In genomic region chr12:64696065-64696741, GRCh38 we compare ENCODE assay signal across 8 cellular contexts.
DNase-seq lines count a peak whose midpoint lies in the region; ATAC-seq, FAIRE-seq and TF ChIP-seq lines count a peak whose summit lies in the region.

No MANE protein-coding gene starts in this region.

- peaks cover 25 to 60% of the 10 kb centered on the region in 2 donors for H3K4me1 ChIP-seq in thoracic aorta (ENCODE audit: control insufficient read depth in 1 of 2, low read depth in 2 of 2)

- ATAC-seq in left ventricle myocardium superior = peak; percentile 13
- no peak for ATAC-seq in thoracic aorta (ENCODE audit: insufficient number of reproducible peaks, low FRiP score, low read depth)
- ATAC-seq in omental fat pad (ENCODE audit: low FRiP score) = no peak

- DNase-seq in AG08395 (ENCODE audit: low spot score) (peak; percentile 47), GM19239 (ENCODE audit: insufficient read length, low spot score) (no peak), SW480 (ENCODE audit: low spot score) (peak; percentile 35), left ventricle myocardium superior (no peak), thoracic aorta (ENCODE audit: low spot score) (no peak), omental fat pad (ENCODE audit: low spot score) (no peak), GM13976 (ENCODE audit: low spot score) (no peak)
- DNase-seq in activated CD4-positive, alpha-beta T cell treated with anti-CD3 and anti-CD28 coated beads, Interleukin-2, amount 50 U/mL, for 4 hours = no peak

- FAIRE-seq in GM19239 (lab: Jason Lieb, UNC) = peak; percentile 8

- no peak overlapping the region for H3K4me3 ChIP-seq in thoracic aorta

- H3K9me3 ChIP-seq in thoracic aorta = no peaks in the 10 kb centered on the region

- TF ChIP-seq CTCF in thoracic aorta (IDR thresholded peaks at IDR 0.05) (peak; percentile 25), omental fat pad (IDR thresholded peaks at IDR 0.05) (no peak), GM13976 (IDR thresholded peaks at IDR 0.05; ENCODE audit: borderline replicate concordance, control extremely low read depth, extremely low read depth, insufficient read depth, missing control alignments) (no peak)

- peaks cover 29% of the 10 kb centered on the region for H3K36me3 ChIP-seq in thoracic aorta

- peak overlapping the region in 1 of 2 donors; percentile 43 for H3K27ac ChIP-seq in thoracic aorta

- intact Hi-C loops in left ventricle myocardium superior (cut with micrococcal nuclease) = loop anchor here (5.0 kb wide), 1 partner anchor 149 kb away; no protein-coding TSS in a partner anchor

- in situ Hi-C loops in GM13976 (cut with MboI; ENCODE audit: low sequenced_read_pairs, unreplicated experiment) = loop anchor here (5.0 kb wide), 1 partner anchor 149 kb away; no protein-coding TSS in a partner anchor

- H3K27me3 ChIP-seq in thoracic aorta (replicated peaks; ENCODE audit: insufficient read depth) = no peaks in the 10 kb centered on the region

Comparison
In these comparisons a context has a peak if more than half of its experiments do, and no peak if none do; other contexts are left out.
1. DNase-seq: peak in AG08395 (single experiment) and SW480 (single experiment); none in GM19239 (single experiment), left ventricle myocardium superior (single experiment), thoracic aorta (single experiment), omental fat pad (single experiment), activated CD4-positive, alpha-beta T cell treated with anti-CD3 and anti-CD28 coated beads, Interleukin-2, amount 50 U/mL, for 4 hours (0 of 2) and GM13976 (single experiment).